ENCODE assay signal across 8 cellular contexts in genomic region chr6:41735427-41736206, GRCh38. TPM values are rescaled to one million over a fixed set of nuclear protein-coding genes. Genes with fewer than 3 reads are reported as not detected.
DNase-seq lines count a peak whose midpoint lies in the region; ATAC-seq and TF ChIP-seq lines count a peak whose summit lies in the region.

Gene TFEB (minus strand): TSS chr6:41735608. CDS start chr6:41691213, 44,395 bp downstream.

- H3K4me3 ChIP-seq in KMS-11 (IDR thresholded peaks at IDR 0.05; ENCODE audit: insufficient read depth, low read depth, low read length) (no peak within 1 kb of the TSS), Peyer's patch (peak within 1 kb of the TSS; percentile 74 to 98 (median 90)), fibroblast of lung (replicated peaks in 1 of 4; ENCODE audit: control extremely low read depth in 1 of 4, insufficient read depth in 1 of 4, low read depth in 3 of 4, low read length in 4 of 4) (peak within 1 kb of the TSS; percentile 53 to 74 (median 60))

- no peaks in the 10 kb centered on the region for H3K27me3 Mint-ChIP-seq in naive thymus-derived CD8-positive, alpha-beta T cell

- no peaks in the 10 kb centered on the region for H4K20me1 ChIP-seq in KMS-11 (ENCODE audit: insufficient read depth)
- no peaks in the 10 kb centered on the region for H4K20me1 ChIP-seq in fibroblast of lung (ENCODE audit: control insufficient read depth, extremely low read depth, insufficient read depth, low read length)

- H3K4me1 ChIP-seq in KMS-11 (ENCODE audit: low read depth, poor library complexity, severe bottlenecking) (peaks cover 30% of the 10 kb centered on the region), Peyer's patch (peaks cover 0 to 26% (median 9%) of the 10 kb centered on the region in 4 donors), fibroblast of lung (ENCODE audit: control insufficient read depth, extremely low read depth, insufficient read depth, low read length) (peaks cover 1% of the 10 kb centered on the region)

- H3K9ac ChIP-seq in KMS-11 (peak within 1 kb of the TSS; percentile 66), fibroblast of lung (ENCODE audit: insufficient read depth, low read length) (peak within 1 kb of the TSS; percentile 46)

- POLR2A ChIA-PET in naive thymus-derived CD8-positive, alpha-beta T cell (lab: Charles Lee), result interaction anchor here (1.2 to 3.2 kb wide), 4 partner anchors 11 to 1010 kb away, joined by 4 to 26 read pairs (median 4); partner anchors contain the start of genes TAF8, TBCC and TOMM6

- H3K36me3 ChIP-seq in KMS-11 (ENCODE audit: insufficient read depth), result no peaks in the 10 kb centered on the region
- no peaks in the 10 kb centered on the region for H3K36me3 ChIP-seq in Peyer's patch
- no peaks in the 10 kb centered on the region for H3K36me3 ChIP-seq in fibroblast of lung (ENCODE audit: control insufficient read depth, insufficient read depth, low read length)

- H3K4me1 Mint-ChIP-seq in naive thymus-derived CD8-positive, alpha-beta T cell, result peaks cover 8 to 36% (median 34%) of the 10 kb centered on the region in 4 donors

- H3K4me3 Mint-ChIP-seq in naive thymus-derived CD8-positive, alpha-beta T cell, result peak within 1 kb of the TSS; percentile 33 to 92 (median 80)

- H3K27me3 ChIP-seq in KMS-11 (ENCODE audit: insufficient read depth, low read depth), result no peaks in the 10 kb centered on the region
- no peaks in the 10 kb centered on the region for H3K27me3 ChIP-seq in Peyer's patch
- H3K27me3 ChIP-seq in fibroblast of lung (ENCODE audit: control insufficient read depth, insufficient read depth, low read length), result no peaks in the 10 kb centered on the region

- DNase-seq in DMS79 (lab: John Stamatoyannopoulos, UW) (peak; percentile 70), Peyer's patch (peak; percentile 95 to 98 (median 98)), fibroblast of lung (ENCODE audit: low read depth in 2 of 2) (peak; percentile 82 to 89)
- DNase-seq in activated T-helper 1 cell treated with anti-CD3 and anti-CD28 coated beads, Interleukin-2, amount 50 U/mL, for 16 hours (ENCODE audit: low read depth in 1 of 2, low spot score in 1 of 2), result peak; percentile 89 to 92
- DNase-seq in naive thymus-derived CD8-positive, alpha-beta T cell, result peak; percentile 85 to 96 (median 93)
- DNase-seq in stimulated activated naive CD4-positive, alpha-beta T cell (lab: John Stamatoyannopoulos, UW), result peak; percentile 84 to 93 (median 90)

- no peaks in the 10 kb centered on the region for H3K9me3 Mint-ChIP-seq in naive thymus-derived CD8-positive, alpha-beta T cell

- peaks cover 18% of the 10 kb centered on the region; the same call in 1 of the 2 replicates for H3K79me2 ChIP-seq in KMS-11 (ENCODE audit: insufficient read depth, low read depth)
- H3K79me2 ChIP-seq in fibroblast of lung (ENCODE audit: control insufficient read depth, insufficient read depth, low read length), result no peaks in the 10 kb centered on the region

- peak; percentile 53 for ATAC-seq in GM21723 (IDR thresholded peaks at IDR 0.05; ENCODE audit: unreplicated experiment)
- ATAC-seq in naive thymus-derived CD8-positive, alpha-beta T cell, result peak; percentile 66 to 67

- TF ChIP-seq CTCF in KMS-11 (conservative IDR thresholded peaks at IDR 0.05; ENCODE audit: low read depth, low read length) (peak; percentile 68), Peyer's patch (IDR thresholded peaks at IDR 0.05) (peak; percentile 88 to 99 (median 98)), fibroblast of lung (conservative IDR thresholded peaks at IDR 0.05 in 1 of 2, IDR thresholded peaks at IDR 0.05 in 1 of 2; ENCODE audit: low read depth in 1 of 2, low read length in 2 of 2) (peak; percentile 66 to 68)

- H3K27ac ChIP-seq in KMS-11 (peak within 1 kb of the TSS; percentile 39), Peyer's patch (peak within 1 kb of the TSS; percentile 94 to 99 (median 98)), fibroblast of lung (ENCODE audit: insufficient read depth, low read length) (no peak within 1 kb of the TSS)

- peak; percentile 40 to 82 for TF ChIP-seq POLR2A in Peyer's patch (IDR thresholded peaks at IDR 0.05)

- H3K27ac Mint-ChIP-seq in naive thymus-derived CD8-positive, alpha-beta T cell, result peak within 1 kb of the TSS in 8 of 10 donors; percentile 15 to 90 (median 74)

- H3K36me3 Mint-ChIP-seq in naive thymus-derived CD8-positive, alpha-beta T cell, result no peaks in the 10 kb centered on the region

- no peaks in the 10 kb centered on the region for H3K9me3 ChIP-seq in Peyer's patch
- no peaks in the 10 kb centered on the region for H3K9me3 ChIP-seq in fibroblast of lung (ENCODE audit: control insufficient read depth, insufficient read depth, low read depth, low read length)

- H3K4me2 ChIP-seq in KMS-11 (peak within 1 kb of the TSS; percentile 42), fibroblast of lung (ENCODE audit: extremely low read depth, insufficient read depth, low read length) (peak within 1 kb of the TSS; percentile 78)

- H2AFZ ChIP-seq in KMS-11 (ENCODE audit: low read depth) (peak within 1 kb of the TSS; percentile 56), fibroblast of lung (ENCODE audit: low read length) (peak within 1 kb of the TSS; percentile 62)

RNA-seq across cellular contexts. Expression of gene TFEB, which starts in this region (rescaled TPM):
- total RNA-seq in Peyer's patch (10 to 100 TPM; 17.6 to 47.9 (median 22.9) TPM), fibroblast of lung (5.6 and 7.6 TPM in 2 replicates)
- polyA plus RNA-seq in fibroblast of lung, result 1.9 and 2.0 TPM in 2 replicates
- polyA plus RNA-seq in fibroblast of lung (2012), result 2.4 and 2.7 TPM in 2 replicates
- polyA minus RNA-seq in fibroblast of lung (ENCODE audit: low replicate concordance), result 0.82 and 16.1 TPM in 2 replicates
- 10 to 100 TPM in 1 of 2 experiments, 1 to 10 TPM in 1; 9.2 to 10.8 TPM for total RNA-seq in naive thymus-derived CD8-positive, alpha-beta T cell
- polyA plus RNA-seq in naive thymus-derived CD8-positive, alpha-beta T cell, result 1 to 10 TPM; 2.6 to 9.4 (median 6.1) TPM
